19 cellular contexts compared by ENCODE assay signal in the genomic region with DNA sequence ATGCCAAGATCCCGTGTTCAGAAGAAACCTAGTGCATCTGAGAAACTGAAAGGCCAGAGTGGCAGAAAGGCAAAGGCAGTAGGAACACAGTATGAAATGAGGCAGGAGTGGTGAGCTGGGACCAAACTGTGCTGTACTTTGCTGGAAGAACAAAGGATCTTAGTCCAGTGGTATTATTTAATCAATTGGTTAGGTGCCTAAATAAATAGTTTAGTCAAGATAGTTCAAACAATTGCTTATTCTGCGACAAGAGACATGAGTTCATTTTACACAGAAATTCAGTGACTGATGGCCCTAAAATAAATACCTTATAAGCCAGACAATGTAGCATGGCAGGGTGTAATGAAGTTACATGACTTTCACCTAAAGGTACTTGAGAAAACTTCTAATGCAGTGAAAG.
DNase-seq lines count a peak whose midpoint lies in the region; ATAC-seq, FAIRE-seq and TF ChIP-seq lines count a peak whose summit lies in the region.
"Had no signal": no experiment of that assay in that cellular context is flagged by ENCODE, and none has a peak within 500 bp of the region (broad histone marks: within the 10 kb centered on the region; RNA-seq: fewer than 3 reads in every experiment).

No MANE protein-coding gene starts in this region.

- in situ Hi-C loops in K562 (cut with MboI) = no loop called here

- ATAC-seq in right cardiac atrium (peak; percentile 60 to 62), K562 (no peak), right lobe of liver (peak; percentile 81 to 96 (median 93)), GM18498 (IDR thresholded peaks at IDR 0.05; ENCODE audit: unreplicated experiment) (no peak), GM19452 (IDR thresholded peaks at IDR 0.05; ENCODE audit: unreplicated experiment) (no peak)

- H3K9ac ChIP-seq in K562 (ENCODE audit: insufficient read depth in 1 of 2, low read depth in 2 of 2, low read length in 2 of 2) = no peak overlapping the region

- no TSS peak for BruUV-seq in K562 (replicated peaks; lab: Mats Ljungman, UMichigan)

- no peak for TF ChIP-seq EP300 in K562 (IDR thresholded peaks at IDR 0.05; ENCODE audit: low read length)

- H3K4me2 ChIP-seq in K562 (ENCODE audit: insufficient read depth, low read length) = no peak overlapping the region

- H3K36me3 ChIP-seq in left ventricle myocardium inferior = no peaks in the 10 kb centered on the region
- H3K36me3 ChIP-seq in K562 (ENCODE audit: control insufficient read depth, insufficient read depth, low read length) = no peaks in the 10 kb centered on the region
- H3K36me3 ChIP-seq in right lobe of liver = no peaks in the 10 kb centered on the region
- H3K36me3 ChIP-seq: SJSA1 had no signal

- no peak for TF ChIP-seq RAD21 in K562 (CRISPR knock-in tag; conservative IDR thresholded peaks at IDR 0.05 in 1 of 2, IDR thresholded peaks at IDR 0.05 in 1 of 2)

- no peak overlapping the region for H2AFZ ChIP-seq in K562 (ENCODE audit: low read depth, low read length)

- TF ChIP-seq POLR2A in K562 (conservative IDR thresholded peaks at IDR 0.05) (no peak), right lobe of liver (IDR thresholded peaks at IDR 0.05) (no peak)

- 50% methylated on average over 2 of the region's 2 CpGs for WGBS in right cardiac atrium
- 32% methylated on average over 2 of the region's 2 CpGs for WGBS in K562 (ENCODE audit: insufficient coverage, low coverage, missing lambda C conversion rate)
- 38% methylated on average over 2 of the region's 2 CpGs for WGBS in right lobe of liver (ENCODE audit: insufficient coverage, low coverage, low lambda C conversion rate, missing lambda C conversion rate)

- TF ChIP-seq CTCF in left ventricle myocardium inferior (IDR thresholded peaks at IDR 0.05; ENCODE audit: borderline replicate concordance) (no peak), K562 (IDR thresholded peaks at IDR 0.05 in 2 of 3, conservative IDR thresholded peaks at IDR 0.05 in 1 of 3; ENCODE audit: insufficient read depth in 2 of 3, low read depth in 1 of 3, low read length in 3 of 3) (no peak), right lobe of liver (IDR thresholded peaks at IDR 0.05) (no peak)

- no peak for DNase-seq in right cardiac atrium
- DNase-seq in left ventricle myocardium inferior = no peak
- DNase-seq in K562 (ENCODE audit: extremely low read depth in 1 of 4, low spot score in 3 of 4) = no peak
- DNase-seq in right lobe of liver = no peak
- DNase-seq in activated CD8-positive, alpha-beta memory T cell treated with anti-CD3 and anti-CD28 coated beads, Interleukin-2, amount 50 U/mL, for 48 hours = no peak
- DNase-seq: CD4-positive, CD25-positive, alpha-beta regulatory T cell; DMS79 treated with DMSO at 0.1 percent for 48 hours; H7; MM.1S; NCI-H1048; NCI-H1417 treated with DMSO at 0.1 percent for 48 hours; NCI-H187 treated with DMSO at 0.1 percent for 48 hours; NCI-H226; NCI-H526 treated with DMSO at 0.1 percent for 48 hours; T-helper 1 cell had no signal

- H3K27me3 ChIP-seq in right cardiac atrium (ENCODE audit: control insufficient read depth, insufficient read depth) = no peaks in the 10 kb centered on the region
- H3K27me3 ChIP-seq in left ventricle myocardium inferior (ENCODE audit: low read depth) = no peaks in the 10 kb centered on the region
- no peaks in the 10 kb centered on the region for H3K27me3 ChIP-seq in K562 (ENCODE audit: control insufficient read depth in 2 of 2, insufficient read depth in 2 of 2, low read length in 2 of 2)
- no peaks in the 10 kb centered on the region for H3K27me3 ChIP-seq in right lobe of liver

- CTCF ChIA-PET in K562 (lab: Yijun Ruan, JAX; ENCODE audit: low intra/inter-chr PET ratio) = no interaction called here

- H3K27ac ChIP-seq in right cardiac atrium (ENCODE audit: low read length) (no peak overlapping the region), left ventricle myocardium inferior (replicated peaks) (no peak overlapping the region), K562 (ENCODE audit: extremely low read depth, low read depth, low read length) (no peak overlapping the region), right lobe of liver (no peak overlapping the region)
- H3K27ac ChIP-seq: SJSA1 had no signal

- H3K9me3 ChIP-seq in right cardiac atrium (ENCODE audit: control insufficient read depth, low read length) (no peaks in the 10 kb centered on the region), left ventricle myocardium inferior (replicated peaks) (no peaks in the 10 kb centered on the region), K562 (replicated peaks; ENCODE audit: control insufficient read depth, insufficient read depth, low read depth, low read length) (no peaks in the 10 kb centered on the region), right lobe of liver (no peaks in the 10 kb centered on the region)
- H3K9me3 ChIP-seq: SJSA1 had no signal

- H3K79me2 ChIP-seq in K562 (ENCODE audit: control insufficient read depth, insufficient read depth, low read length) = no peaks in the 10 kb centered on the region

- no peak for FAIRE-seq in K562 (lab: Jason Lieb, UNC)
- FAIRE-seq: RCC 7860 had no signal

- no peaks in the 10 kb centered on the region for H4K20me1 ChIP-seq in K562 (replicated peaks; ENCODE audit: control insufficient read depth, insufficient read depth, low read length)

- POLR2A ChIA-PET in K562 (lab: Yijun Ruan, JAX) = no interaction called here

- intact Hi-C loops in right cardiac atrium (cut with DNase I) = no loop called here
- intact Hi-C loops in left ventricle myocardium inferior (cut with micrococcal nuclease) = no loop called here
- intact Hi-C loops in K562 (cut with micrococcal nuclease) = no loop called here
- intact Hi-C loops in right lobe of liver (cut with DNase I) = no loop called here

- H3K9me1 ChIP-seq in K562 (ENCODE audit: control insufficient read depth, insufficient read depth, low read length) = no peaks in the 10 kb centered on the region

- H3K4me1 ChIP-seq in right cardiac atrium (ENCODE audit: control insufficient read depth, insufficient read depth, low read length) (peaks cover 2% of the 10 kb centered on the region), left ventricle myocardium inferior (no peaks in the 10 kb centered on the region), K562 (replicated peaks in 1 of 2; ENCODE audit: control insufficient read depth in 2 of 2, insufficient read depth in 2 of 2, low read length in 2 of 2) (no peaks in the 10 kb centered on the region), right lobe of liver (peaks cover 0 to 6% (median 0%) of the 10 kb centered on the region in 4 donors)
- H3K4me1 ChIP-seq: SJSA1 had no signal

- H3K4me3 ChIP-seq in right cardiac atrium (ENCODE audit: low read length) = no peak overlapping the region
- no peak overlapping the region for H3K4me3 ChIP-seq in left ventricle myocardium inferior
- no peak overlapping the region for H3K4me3 ChIP-seq in K562
- H3K4me3 ChIP-seq in right lobe of liver = no peak overlapping the region
- H3K4me3 ChIP-seq: SJSA1 had no signal

TF ChIP-seq in K562, 482 proteins besides CTCF, POLR2A, EP300 and RAD21:
- no peak for TF ChIP-seq HMGN3 (IDR thresholded peaks at IDR 0.05; ENCODE audit: borderline replicate concordance, extremely low read depth, insufficient read length, low read depth, low read length)
- TF ChIP-seq ZNF217 (CRISPR knock-in tag; IDR thresholded peaks at IDR 0.05) = no peak
- no peak for TF ChIP-seq CAMTA2 (CRISPR knock-in tag; conservative IDR thresholded peaks at IDR 0.05)
- 0 out of 2 replicates have a peak, but pooled peaks have one; percentile 3 for TF ChIP-seq ATF1 (CRISPR knock-in tag; IDR thresholded peaks at IDR 0.05)
- TF ChIP-seq ATF1 (tag; IDR thresholded peaks at IDR 0.05) = no peak
- TF ChIP-seq, protein P1, sequence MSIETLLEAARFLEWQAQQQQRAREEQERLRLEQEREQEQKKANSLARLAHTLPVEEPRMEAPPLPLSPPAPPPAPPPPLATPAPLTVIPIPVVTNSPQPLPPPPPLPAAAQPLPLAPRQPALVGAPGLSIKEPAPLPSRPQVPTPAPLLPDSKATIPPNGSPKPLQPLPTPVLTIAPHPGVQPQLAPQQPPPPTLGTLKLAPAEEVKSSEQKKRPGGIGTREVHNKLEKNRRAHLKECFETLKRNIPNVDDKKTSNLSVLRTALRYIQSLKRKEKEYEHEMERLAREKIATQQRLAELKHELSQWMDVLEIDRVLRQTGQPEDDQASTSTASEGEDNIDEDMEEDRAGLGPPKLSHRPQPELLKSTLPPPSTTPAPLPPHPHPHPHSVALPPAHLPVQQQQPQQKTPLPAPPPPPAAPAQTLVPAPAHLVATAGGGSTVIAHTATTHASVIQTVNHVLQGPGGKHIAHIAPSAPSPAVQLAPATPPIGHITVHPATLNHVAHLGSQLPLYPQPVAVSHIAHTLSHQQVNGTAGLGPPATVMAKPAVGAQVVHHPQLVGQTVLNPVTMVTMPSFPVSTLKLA (conservative IDR thresholded peaks at IDR 0.05) = no peak
- TF ChIP-seq MEIS2 (IDR thresholded peaks at IDR 0.05; ENCODE audit: partially characterized antibody) = no peak
- TF ChIP-seq MBD2 (IDR thresholded peaks at IDR 0.05; ENCODE audit: borderline replicate concordance, low read depth) = no peak
- no peak for TF ChIP-seq ERF (CRISPR knock-in tag; IDR thresholded peaks at IDR 0.05)
- no peak for TF ChIP-seq POU5F1 (IDR thresholded peaks at IDR 0.05; ENCODE audit: borderline replicate concordance, low read depth, low read length, partially characterized antibody)

Comparison
In these comparisons a context has a peak if more than half of its experiments do, and no peak if none do; other contexts are left out.
1. ATAC-seq: peak in right cardiac atrium (2 of 2) and right lobe of liver (4 of 4); none in K562 (single experiment), GM18498 (single experiment) and GM19452 (single experiment).